In genomic region chr14:77337255-77337654, GRCh38 we compare ENCODE assay signal across 1 cellular context. TPM values are rescaled to one million over a fixed set of nuclear protein-coding genes. Genes with fewer than 3 reads are reported as not detected.
"Had no signal": no experiment of that assay in that cellular context is flagged by ENCODE, and none has a peak within 500 bp of the region (broad histone marks: within the 10 kb centered on the region; RNA-seq: fewer than 3 reads in every experiment).

No MANE protein-coding gene starts in this region.

RNA-seq across cellular contexts. Expression of gene SAMD15, which starts 39.9 kb away (rescaled TPM):
- total RNA-seq: Right ventricle myocardium superior had no signal
